ENCODE assay signal across 1 cellular context in the genomic region with DNA sequence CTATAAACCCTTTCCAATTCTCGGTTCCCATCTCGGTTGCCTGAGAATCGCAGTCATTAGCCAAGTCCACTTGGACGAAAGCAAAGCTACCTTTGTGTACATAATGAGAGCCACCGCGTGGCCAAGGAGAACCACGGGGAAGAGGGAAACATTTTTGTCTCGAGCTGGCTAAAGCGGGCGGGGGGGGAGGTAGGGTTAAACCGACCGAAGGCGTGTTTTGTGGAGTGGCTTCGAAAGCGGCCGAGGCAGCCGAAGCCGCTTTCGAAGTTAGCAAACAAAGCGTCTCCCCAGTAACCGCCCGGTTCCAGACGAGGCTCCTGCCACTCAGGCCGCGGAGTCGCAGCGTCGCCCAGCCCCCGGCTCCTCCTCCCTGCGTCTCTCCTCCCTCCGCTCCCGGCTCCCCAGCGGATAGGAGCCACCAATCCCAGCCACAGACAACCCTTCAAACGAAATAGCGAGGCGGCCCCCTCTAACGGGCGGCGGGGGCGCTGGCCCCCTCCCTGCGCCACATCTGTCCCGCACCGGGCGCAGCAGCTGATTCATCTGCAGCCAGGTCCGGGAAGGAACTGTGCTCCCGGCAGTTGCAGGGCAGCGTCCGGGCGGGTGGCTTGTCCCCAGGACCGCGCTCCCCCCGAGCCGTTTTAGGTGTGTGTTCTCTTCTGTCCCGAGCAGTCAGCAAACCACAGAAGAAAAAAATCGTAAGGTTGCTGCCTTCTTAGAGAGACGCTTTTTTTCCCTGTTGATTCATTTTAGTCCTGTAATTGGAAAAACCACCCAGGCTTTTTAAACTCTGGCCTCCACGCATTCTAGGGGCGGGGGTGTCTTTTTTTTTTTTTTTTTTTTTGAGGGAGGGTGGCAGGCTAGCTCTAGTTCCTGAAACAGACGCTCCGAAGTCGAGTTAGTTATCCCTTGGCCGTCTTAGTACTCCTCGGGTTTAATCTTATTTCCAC.
TF ChIP-seq lines count a peak whose summit lies in the region.

No MANE protein-coding gene starts in this region.

TF ChIP-seq in K562, 482 proteins besides CTCF, POLR2A, EP300 and RAD21 (continued from another document and continues in another):
- TF ChIP-seq, protein P1, sequence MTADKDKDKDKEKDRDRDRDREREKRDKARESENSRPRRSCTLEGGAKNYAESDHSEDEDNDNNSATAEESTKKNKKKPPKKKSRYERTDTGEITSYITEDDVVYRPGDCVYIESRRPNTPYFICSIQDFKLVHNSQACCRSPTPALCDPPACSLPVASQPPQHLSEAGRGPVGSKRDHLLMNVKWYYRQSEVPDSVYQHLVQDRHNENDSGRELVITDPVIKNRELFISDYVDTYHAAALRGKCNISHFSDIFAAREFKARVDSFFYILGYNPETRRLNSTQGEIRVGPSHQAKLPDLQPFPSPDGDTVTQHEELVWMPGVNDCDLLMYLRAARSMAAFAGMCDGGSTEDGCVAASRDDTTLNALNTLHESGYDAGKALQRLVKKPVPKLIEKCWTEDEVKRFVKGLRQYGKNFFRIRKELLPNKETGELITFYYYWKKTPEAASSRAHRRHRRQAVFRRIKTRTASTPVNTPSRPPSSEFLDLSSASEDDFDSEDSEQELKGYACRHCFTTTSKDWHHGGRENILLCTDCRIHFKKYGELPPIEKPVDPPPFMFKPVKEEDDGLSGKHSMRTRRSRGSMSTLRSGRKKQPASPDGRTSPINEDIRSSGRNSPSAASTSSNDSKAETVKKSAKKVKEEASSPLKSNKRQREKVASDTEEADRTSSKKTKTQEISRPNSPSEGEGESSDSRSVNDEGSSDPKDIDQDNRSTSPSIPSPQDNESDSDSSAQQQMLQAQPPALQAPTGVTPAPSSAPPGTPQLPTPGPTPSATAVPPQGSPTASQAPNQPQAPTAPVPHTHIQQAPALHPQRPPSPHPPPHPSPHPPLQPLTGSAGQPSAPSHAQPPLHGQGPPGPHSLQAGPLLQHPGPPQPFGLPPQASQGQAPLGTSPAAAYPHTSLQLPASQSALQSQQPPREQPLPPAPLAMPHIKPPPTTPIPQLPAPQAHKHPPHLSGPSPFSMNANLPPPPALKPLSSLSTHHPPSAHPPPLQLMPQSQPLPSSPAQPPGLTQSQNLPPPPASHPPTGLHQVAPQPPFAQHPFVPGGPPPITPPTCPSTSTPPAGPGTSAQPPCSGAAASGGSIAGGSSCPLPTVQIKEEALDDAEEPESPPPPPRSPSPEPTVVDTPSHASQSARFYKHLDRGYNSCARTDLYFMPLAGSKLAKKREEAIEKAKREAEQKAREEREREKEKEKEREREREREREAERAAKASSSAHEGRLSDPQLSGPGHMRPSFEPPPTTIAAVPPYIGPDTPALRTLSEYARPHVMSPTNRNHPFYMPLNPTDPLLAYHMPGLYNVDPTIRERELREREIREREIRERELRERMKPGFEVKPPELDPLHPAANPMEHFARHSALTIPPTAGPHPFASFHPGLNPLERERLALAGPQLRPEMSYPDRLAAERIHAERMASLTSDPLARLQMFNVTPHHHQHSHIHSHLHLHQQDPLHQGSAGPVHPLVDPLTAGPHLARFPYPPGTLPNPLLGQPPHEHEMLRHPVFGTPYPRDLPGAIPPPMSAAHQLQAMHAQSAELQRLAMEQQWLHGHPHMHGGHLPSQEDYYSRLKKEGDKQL (CRISPR knock-in tag; IDR thresholded peaks at IDR 0.05; ENCODE audit: borderline replicate concordance), result no peak
- TF ChIP-seq NCOA4 (IDR thresholded peaks at IDR 0.05; ENCODE audit: partially characterized antibody), result no peak
- TF ChIP-seq RBM34 (IDR thresholded peaks at IDR 0.05; ENCODE audit: borderline replicate concordance, insufficient read depth, low read length), result no peak
- no peak for TF ChIP-seq SMARCC2 (IDR thresholded peaks at IDR 0.05; ENCODE audit: low read depth)
- TF ChIP-seq, protein P2, sequence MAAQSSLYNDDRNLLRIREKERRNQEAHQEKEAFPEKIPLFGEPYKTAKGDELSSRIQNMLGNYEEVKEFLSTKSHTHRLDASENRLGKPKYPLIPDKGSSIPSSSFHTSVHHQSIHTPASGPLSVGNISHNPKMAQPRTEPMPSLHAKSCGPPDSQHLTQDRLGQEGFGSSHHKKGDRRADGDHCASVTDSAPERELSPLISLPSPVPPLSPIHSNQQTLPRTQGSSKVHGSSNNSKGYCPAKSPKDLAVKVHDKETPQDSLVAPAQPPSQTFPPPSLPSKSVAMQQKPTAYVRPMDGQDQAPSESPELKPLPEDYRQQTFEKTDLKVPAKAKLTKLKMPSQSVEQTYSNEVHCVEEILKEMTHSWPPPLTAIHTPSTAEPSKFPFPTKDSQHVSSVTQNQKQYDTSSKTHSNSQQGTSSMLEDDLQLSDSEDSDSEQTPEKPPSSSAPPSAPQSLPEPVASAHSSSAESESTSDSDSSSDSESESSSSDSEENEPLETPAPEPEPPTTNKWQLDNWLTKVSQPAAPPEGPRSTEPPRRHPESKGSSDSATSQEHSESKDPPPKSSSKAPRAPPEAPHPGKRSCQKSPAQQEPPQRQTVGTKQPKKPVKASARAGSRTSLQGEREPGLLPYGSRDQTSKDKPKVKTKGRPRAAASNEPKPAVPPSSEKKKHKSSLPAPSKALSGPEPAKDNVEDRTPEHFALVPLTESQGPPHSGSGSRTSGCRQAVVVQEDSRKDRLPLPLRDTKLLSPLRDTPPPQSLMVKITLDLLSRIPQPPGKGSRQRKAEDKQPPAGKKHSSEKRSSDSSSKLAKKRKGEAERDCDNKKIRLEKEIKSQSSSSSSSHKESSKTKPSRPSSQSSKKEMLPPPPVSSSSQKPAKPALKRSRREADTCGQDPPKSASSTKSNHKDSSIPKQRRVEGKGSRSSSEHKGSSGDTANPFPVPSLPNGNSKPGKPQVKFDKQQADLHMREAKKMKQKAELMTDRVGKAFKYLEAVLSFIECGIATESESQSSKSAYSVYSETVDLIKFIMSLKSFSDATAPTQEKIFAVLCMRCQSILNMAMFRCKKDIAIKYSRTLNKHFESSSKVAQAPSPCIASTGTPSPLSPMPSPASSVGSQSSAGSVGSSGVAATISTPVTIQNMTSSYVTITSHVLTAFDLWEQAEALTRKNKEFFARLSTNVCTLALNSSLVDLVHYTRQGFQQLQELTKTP (IDR thresholded peaks at IDR 0.05; ENCODE audit: low read depth in 1 of 2, partially characterized antibody in 2 of 2), result no peak
- no peak for TF ChIP-seq EGR1 (conservative IDR thresholded peaks at IDR 0.05)
- peak; percentile 88 for TF ChIP-seq MYC (IDR thresholded peaks at IDR 0.05; ENCODE audit: low read depth, low read length)
- TF ChIP-seq MYC (CRISPR knock-in tag; IDR thresholded peaks at IDR 0.05; ENCODE audit: borderline replicate concordance, low read depth), result no peak
- TF ChIP-seq FOXK1 (CRISPR knock-in tag; IDR thresholded peaks at IDR 0.05; ENCODE audit: borderline replicate concordance), result no peak; the same call in 1 of the 2 replicates
- peak; percentile 70; the same call in 1 of the 2 replicates for TF ChIP-seq HEY1 (CRISPR knock-in tag; IDR thresholded peaks at IDR 0.05; ENCODE audit: borderline replicate concordance)
- no peak for TF ChIP-seq RBM15 (IDR thresholded peaks at IDR 0.05; ENCODE audit: insufficient read depth, low read length)
- no peak for TF ChIP-seq CBX5 (IDR thresholded peaks at IDR 0.05; ENCODE audit: borderline replicate concordance, low read depth)
- TF ChIP-seq, protein P3, sequence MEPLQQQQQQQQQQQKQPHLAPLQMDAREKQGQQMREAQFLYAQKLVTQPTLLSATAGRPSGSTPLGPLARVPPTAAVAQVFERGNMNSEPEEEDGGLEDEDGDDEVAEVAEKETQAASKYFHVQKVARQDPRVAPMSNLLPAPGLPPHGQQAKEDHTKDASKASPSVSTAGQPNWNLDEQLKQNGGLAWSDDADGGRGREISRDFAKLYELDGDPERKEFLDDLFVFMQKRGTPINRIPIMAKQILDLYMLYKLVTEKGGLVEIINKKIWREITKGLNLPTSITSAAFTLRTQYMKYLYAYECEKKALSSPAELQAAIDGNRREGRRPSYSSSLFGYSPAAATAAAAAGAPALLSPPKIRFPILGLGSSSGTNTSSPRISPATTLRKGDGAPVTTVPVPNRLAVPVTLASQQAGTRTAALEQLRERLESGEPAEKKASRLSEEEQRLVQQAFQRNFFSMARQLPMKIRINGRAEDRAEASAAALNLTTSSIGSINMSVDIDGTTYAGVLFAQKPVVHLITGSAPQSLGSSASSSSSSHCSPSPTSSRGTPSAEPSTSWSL (CRISPR knock-in tag; IDR thresholded peaks at IDR 0.05; ENCODE audit: borderline replicate concordance), result no peak
- peak; percentile 20 for TF ChIP-seq SMARCB1 (IDR thresholded peaks at IDR 0.05; ENCODE audit: insufficient read length, low read depth)
- TF ChIP-seq, protein P4, sequence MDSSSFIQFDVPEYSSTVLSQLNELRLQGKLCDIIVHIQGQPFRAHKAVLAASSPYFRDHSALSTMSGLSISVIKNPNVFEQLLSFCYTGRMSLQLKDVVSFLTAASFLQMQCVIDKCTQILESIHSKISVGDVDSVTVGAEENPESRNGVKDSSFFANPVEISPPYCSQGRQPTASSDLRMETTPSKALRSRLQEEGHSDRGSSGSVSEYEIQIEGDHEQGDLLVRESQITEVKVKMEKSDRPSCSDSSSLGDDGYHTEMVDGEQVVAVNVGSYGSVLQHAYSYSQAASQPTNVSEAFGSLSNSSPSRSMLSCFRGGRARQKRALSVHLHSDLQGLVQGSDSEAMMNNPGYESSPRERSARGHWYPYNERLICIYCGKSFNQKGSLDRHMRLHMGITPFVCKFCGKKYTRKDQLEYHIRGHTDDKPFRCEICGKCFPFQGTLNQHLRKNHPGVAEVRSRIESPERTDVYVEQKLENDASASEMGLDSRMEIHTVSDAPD (CRISPR knock-in tag; IDR thresholded peaks at IDR 0.05), result no peak
- no peak for TF ChIP-seq TRIM24 (IDR thresholded peaks at IDR 0.05)
- TF ChIP-seq MAFF (IDR thresholded peaks at IDR 0.05; ENCODE audit: low read length), result no peak
- TF ChIP-seq CBFB (CRISPR knock-in tag; IDR thresholded peaks at IDR 0.05), result peak; percentile 53; the same call in 1 of the 2 replicates
- TF ChIP-seq, protein P5, sequence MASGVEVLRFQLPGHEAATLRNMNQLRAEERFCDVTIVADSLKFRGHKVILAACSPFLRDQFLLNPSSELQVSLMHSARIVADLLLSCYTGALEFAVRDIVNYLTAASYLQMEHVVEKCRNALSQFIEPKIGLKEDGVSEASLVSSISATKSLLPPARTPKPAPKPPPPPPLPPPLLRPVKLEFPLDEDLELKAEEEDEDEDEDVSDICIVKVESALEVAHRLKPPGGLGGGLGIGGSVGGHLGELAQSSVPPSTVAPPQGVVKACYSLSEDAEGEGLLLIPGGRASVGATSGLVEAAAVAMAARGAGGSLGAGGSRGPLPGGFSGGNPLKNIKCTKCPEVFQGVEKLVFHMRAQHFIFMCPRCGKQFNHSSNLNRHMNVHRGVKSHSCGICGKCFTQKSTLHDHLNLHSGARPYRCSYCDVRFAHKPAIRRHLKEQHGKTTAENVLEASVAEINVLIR (CRISPR knock-in tag; IDR thresholded peaks at IDR 0.05), result no peak
- no peak for TF ChIP-seq CSDE1 (IDR thresholded peaks at IDR 0.05)
- TF ChIP-seq KLF1 (tag; IDR thresholded peaks at IDR 0.05), result no peak
- no peak; the same call in 1 of the 2 replicates for TF ChIP-seq MAFK (IDR thresholded peaks at IDR 0.05; ENCODE audit: low read length)
- TF ChIP-seq TSC22D4 (tag; IDR thresholded peaks at IDR 0.05), result no peak
- TF ChIP-seq ATF1 (CRISPR knock-in tag; IDR thresholded peaks at IDR 0.05), result no peak
- TF ChIP-seq ATF1 (tag; IDR thresholded peaks at IDR 0.05), result peak; percentile 85
- TF ChIP-seq, protein P6, sequence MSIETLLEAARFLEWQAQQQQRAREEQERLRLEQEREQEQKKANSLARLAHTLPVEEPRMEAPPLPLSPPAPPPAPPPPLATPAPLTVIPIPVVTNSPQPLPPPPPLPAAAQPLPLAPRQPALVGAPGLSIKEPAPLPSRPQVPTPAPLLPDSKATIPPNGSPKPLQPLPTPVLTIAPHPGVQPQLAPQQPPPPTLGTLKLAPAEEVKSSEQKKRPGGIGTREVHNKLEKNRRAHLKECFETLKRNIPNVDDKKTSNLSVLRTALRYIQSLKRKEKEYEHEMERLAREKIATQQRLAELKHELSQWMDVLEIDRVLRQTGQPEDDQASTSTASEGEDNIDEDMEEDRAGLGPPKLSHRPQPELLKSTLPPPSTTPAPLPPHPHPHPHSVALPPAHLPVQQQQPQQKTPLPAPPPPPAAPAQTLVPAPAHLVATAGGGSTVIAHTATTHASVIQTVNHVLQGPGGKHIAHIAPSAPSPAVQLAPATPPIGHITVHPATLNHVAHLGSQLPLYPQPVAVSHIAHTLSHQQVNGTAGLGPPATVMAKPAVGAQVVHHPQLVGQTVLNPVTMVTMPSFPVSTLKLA (conservative IDR thresholded peaks at IDR 0.05), result no peak
- no peak for TF ChIP-seq ZNF584 (CRISPR knock-in tag; IDR thresholded peaks at IDR 0.05; ENCODE audit: low read depth)
- TF ChIP-seq, protein P7, sequence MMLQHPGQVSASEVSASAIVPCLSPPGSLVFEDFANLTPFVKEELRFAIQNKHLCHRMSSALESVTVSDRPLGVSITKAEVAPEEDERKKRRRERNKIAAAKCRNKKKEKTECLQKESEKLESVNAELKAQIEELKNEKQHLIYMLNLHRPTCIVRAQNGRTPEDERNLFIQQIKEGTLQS (IDR thresholded peaks at IDR 0.05), result no peak
- TF ChIP-seq, protein P7 (CRISPR knock-in tag; conservative IDR thresholded peaks at IDR 0.05), result no peak; the same call in 1 of the 2 replicates
- TF ChIP-seq, protein P8, sequence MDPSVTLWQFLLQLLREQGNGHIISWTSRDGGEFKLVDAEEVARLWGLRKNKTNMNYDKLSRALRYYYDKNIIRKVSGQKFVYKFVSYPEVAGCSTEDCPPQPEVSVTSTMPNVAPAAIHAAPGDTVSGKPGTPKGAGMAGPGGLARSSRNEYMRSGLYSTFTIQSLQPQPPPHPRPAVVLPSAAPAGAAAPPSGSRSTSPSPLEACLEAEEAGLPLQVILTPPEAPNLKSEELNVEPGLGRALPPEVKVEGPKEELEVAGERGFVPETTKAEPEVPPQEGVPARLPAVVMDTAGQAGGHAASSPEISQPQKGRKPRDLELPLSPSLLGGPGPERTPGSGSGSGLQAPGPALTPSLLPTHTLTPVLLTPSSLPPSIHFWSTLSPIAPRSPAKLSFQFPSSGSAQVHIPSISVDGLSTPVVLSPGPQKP (CRISPR knock-in tag; IDR thresholded peaks at IDR 0.05), result no peak
- TF ChIP-seq BRCA1 (IDR thresholded peaks at IDR 0.05), result no peak
- TF ChIP-seq BRCA1 (CRISPR knock-in tag; IDR thresholded peaks at IDR 0.05), result no peak
- TF ChIP-seq ARNT (IDR thresholded peaks at IDR 0.05), result no peak
- TF ChIP-seq HDAC1 (IDR thresholded peaks at IDR 0.05), result no peak
- TF ChIP-seq TCF3 (CRISPR knock-in tag; IDR thresholded peaks at IDR 0.05), result peak; percentile 63
- TF ChIP-seq, protein P9, sequence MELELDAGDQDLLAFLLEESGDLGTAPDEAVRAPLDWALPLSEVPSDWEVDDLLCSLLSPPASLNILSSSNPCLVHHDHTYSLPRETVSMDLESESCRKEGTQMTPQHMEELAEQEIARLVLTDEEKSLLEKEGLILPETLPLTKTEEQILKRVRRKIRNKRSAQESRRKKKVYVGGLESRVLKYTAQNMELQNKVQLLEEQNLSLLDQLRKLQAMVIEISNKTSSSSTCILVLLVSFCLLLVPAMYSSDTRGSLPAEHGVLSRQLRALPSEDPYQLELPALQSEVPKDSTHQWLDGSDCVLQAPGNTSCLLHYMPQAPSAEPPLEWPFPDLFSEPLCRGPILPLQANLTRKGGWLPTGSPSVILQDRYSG (tag; conservative IDR thresholded peaks at IDR 0.05; ENCODE audit: low read depth), result no peak
- TF ChIP-seq ZNF174 (CRISPR knock-in tag; IDR thresholded peaks at IDR 0.05), result no peak
- peak; percentile 87 for TF ChIP-seq TAF7 (tag; IDR thresholded peaks at IDR 0.05)
- TF ChIP-seq TAF1 (IDR thresholded peaks at IDR 0.05; ENCODE audit: control insufficient read depth, extremely low read depth, insufficient read depth, low read length, severe bottlenecking), result peak; percentile 99
- TF ChIP-seq ZNF212 (CRISPR knock-in tag; IDR thresholded peaks at IDR 0.05), result no peak
- no peak for TF ChIP-seq HNRNPL (IDR thresholded peaks at IDR 0.05; ENCODE audit: low read depth, low read length)
- no peak for TF ChIP-seq IFI16 (CRISPR knock-in tag; IDR thresholded peaks at IDR 0.05)
